ENCODE assay signal across 8 cellular contexts in the genomic region with DNA sequence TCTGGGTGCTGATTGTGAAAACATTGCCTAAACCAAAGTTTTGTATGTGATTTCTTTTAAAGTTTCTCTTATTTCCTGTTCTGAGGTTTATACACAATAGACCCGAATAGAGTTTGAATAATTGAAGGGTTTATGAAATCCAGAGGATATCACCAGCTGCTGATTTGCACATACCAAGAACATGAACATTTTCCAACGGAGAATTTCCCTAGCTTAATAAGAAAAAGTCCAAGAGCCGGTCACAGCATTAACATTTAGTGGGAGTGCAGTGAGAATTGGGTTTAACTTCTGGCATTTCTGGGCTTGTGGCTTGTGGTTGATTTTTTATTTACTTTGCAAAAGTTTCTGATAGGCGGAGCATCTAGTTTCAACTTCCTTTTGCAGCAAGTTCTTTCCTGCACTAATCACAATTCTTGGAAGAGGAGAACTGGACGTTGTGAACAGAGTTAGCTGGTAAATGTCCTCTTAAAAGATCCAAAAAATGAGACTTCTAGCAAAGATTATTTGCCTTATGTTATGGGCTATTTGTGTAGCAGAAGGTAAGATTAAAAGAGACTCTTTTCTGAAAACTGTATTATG. TPM values are rescaled to one million over a fixed set of nuclear protein-coding genes. Genes with fewer than 3 reads are reported as not detected.
A peak's percentile ranks its signal among the peaks of the same experiment; 100 is the strongest.
DNase-seq lines count a peak whose midpoint lies in the region; ATAC-seq and TF ChIP-seq lines count a peak whose summit lies in the region.

A gene (plus strand): TSS at position 407 of the 579 bp plus-strand sequence. CDS start 75 bp downstream, at position 482.

- no peaks in the 10 kb centered on the region for H3K27me3 ChIP-seq in right lobe of liver
- no peaks in the 10 kb centered on the region for H3K27me3 ChIP-seq in aorta (ENCODE audit: control insufficient read depth in 1 of 2, insufficient read depth in 2 of 2, low read length in 1 of 2)

- TF ChIP-seq CTCF in brain (conservative IDR thresholded peaks at IDR 0.05), result no peak
- TF ChIP-seq CTCF in right lobe of liver (IDR thresholded peaks at IDR 0.05), result no peak

- H3K4me1 Mint-ChIP-seq in activated naive CD8-positive, alpha-beta T cell treated with anti-CD3 and anti-CD28 coated beads, Interleukin-2, amount 10 ng/mL, durations not matched to agents 7 days and 5 days, result peaks cover 9% of the 10 kb centered on the region
- H3K4me1 Mint-ChIP-seq in activated naive CD8-positive, alpha-beta T cell treated with anti-CD3 and anti-CD28 coated beads for 36 hours, result peaks cover 10% of the 10 kb centered on the region
- peaks cover 8% of the 10 kb centered on the region for H3K4me1 Mint-ChIP-seq in brain

- H3K27me3 Mint-ChIP-seq in activated naive CD8-positive, alpha-beta T cell treated with anti-CD3 and anti-CD28 coated beads, Interleukin-2, amount 10 ng/mL, durations not matched to agents 7 days and 5 days, result peaks cover 2% of the 10 kb centered on the region
- no peaks in the 10 kb centered on the region for H3K27me3 Mint-ChIP-seq in activated naive CD8-positive, alpha-beta T cell treated with anti-CD3 and anti-CD28 coated beads for 36 hours
- no peaks in the 10 kb centered on the region for H3K27me3 Mint-ChIP-seq in brain

- WGBS in right lobe of liver (ENCODE audit: insufficient coverage, low coverage, low lambda C conversion rate, missing lambda C conversion rate), result 2% methylated on average over 5 of the region's 5 CpGs
- 1 to 2% methylated on average over 5 of the region's 5 CpGs for WGBS in aorta, 2 donors

- POLR2A ChIA-PET in activated naive CD8-positive, alpha-beta T cell treated with anti-CD3 and anti-CD28 coated beads, Interleukin-2, amount 10 ng/mL, durations not matched to agents 7 days and 5 days (lab: Charles Lee), result no interaction called here

- H3K27ac Mint-ChIP-seq in activated naive CD8-positive, alpha-beta T cell treated with anti-CD3 and anti-CD28 coated beads, Interleukin-2, amount 10 ng/mL, durations not matched to agents 7 days and 5 days, result peak within 1 kb of the TSS; percentile 12
- no peak within 1 kb of the TSS for H3K27ac Mint-ChIP-seq in activated naive CD8-positive, alpha-beta T cell treated with anti-CD3 and anti-CD28 coated beads for 36 hours
- peak within 1 kb of the TSS in 2 of 5 experiments; percentile 73 to 76 for H3K27ac Mint-ChIP-seq in brain

- H3K9me3 ChIP-seq in right lobe of liver (no peaks in the 10 kb centered on the region), aorta (ENCODE audit: control insufficient read depth, low read length) (no peaks in the 10 kb centered on the region)

- intact Hi-C loops in right lobe of liver (cut with DNase I) (no loop called here), aorta (cut with DNase I) (no loop called here)

- H3K4me1 ChIP-seq in right lobe of liver (peaks cover 0 to 8% (median 1%) of the 10 kb centered on the region in 4 donors), aorta (ENCODE audit: control insufficient read depth in 1 of 2, insufficient read depth in 2 of 2, low read length in 2 of 2) (no peaks in the 10 kb centered on the region)

- H3K4me3 ChIP-seq in right lobe of liver (peak within 1 kb of the TSS; percentile 28 to 60 (median 49)), aorta (ENCODE audit: low read length in 2 of 2) (peak within 1 kb of the TSS in 1 of 2 donors; percentile 10)

- H3K4me3 Mint-ChIP-seq in activated naive CD8-positive, alpha-beta T cell treated with anti-CD3 and anti-CD28 coated beads, Interleukin-2, amount 10 ng/mL, durations not matched to agents 7 days and 5 days, result peak within 1 kb of the TSS; percentile 68
- no peak within 1 kb of the TSS for H3K4me3 Mint-ChIP-seq in activated naive CD8-positive, alpha-beta T cell treated with anti-CD3 and anti-CD28 coated beads for 36 hours
- peak within 1 kb of the TSS in 3 of 5 experiments; percentile 3 to 77 (median 68) for H3K4me3 Mint-ChIP-seq in brain

- ATAC-seq in activated naive CD8-positive, alpha-beta T cell treated with anti-CD3 and anti-CD28 coated beads, Interleukin-2, amount 10 ng/mL, durations not matched to agents 7 days and 5 days (ENCODE audit: low read depth), result peak; percentile 39
- peak; percentile 65 to 76 (median 72) for ATAC-seq in right lobe of liver
- peak; percentile 73 for ATAC-seq in aorta (ENCODE audit: low FRiP score)
- no peak for ATAC-seq in HG02798 (IDR thresholded peaks at IDR 0.05; ENCODE audit: poor library complexity, unreplicated experiment)

- no peak for DNase-seq in activated naive CD8-positive, alpha-beta T cell treated with anti-CD3 and anti-CD28 coated beads, Interleukin-2, amount 10 ng/mL, durations not matched to agents 7 days and 5 days
- DNase-seq in activated naive CD8-positive, alpha-beta T cell treated with anti-CD3 and anti-CD28 coated beads for 36 hours, result no peak
- no peak for DNase-seq in right lobe of liver
- DNase-seq in aorta, result no peak
- DNase-seq in activated CD4-positive, alpha-beta T cell treated with anti-CD3 and anti-CD28 coated beads, Interleukin-2, amount 50 U/mL, for 1 hour, result no peak
- no peak for DNase-seq in NCI-H524 treated with DMSO at 0.1 percent for 48 hours (lab: John Stamatoyannopoulos, UW)

- no peaks in the 10 kb centered on the region for H3K36me3 ChIP-seq in right lobe of liver
- H3K36me3 ChIP-seq in aorta (ENCODE audit: control insufficient read depth in 1 of 2, insufficient read depth in 2 of 2, low read length in 1 of 2), result no peaks in the 10 kb centered on the region

- no peaks in the 10 kb centered on the region for H3K9me3 Mint-ChIP-seq in activated naive CD8-positive, alpha-beta T cell treated with anti-CD3 and anti-CD28 coated beads, Interleukin-2, amount 10 ng/mL, durations not matched to agents 7 days and 5 days
- H3K9me3 Mint-ChIP-seq in activated naive CD8-positive, alpha-beta T cell treated with anti-CD3 and anti-CD28 coated beads for 36 hours, result no peaks in the 10 kb centered on the region
- H3K9me3 Mint-ChIP-seq in brain, result no peaks in the 10 kb centered on the region

- TF ChIP-seq POLR2A in right lobe of liver (IDR thresholded peaks at IDR 0.05), result peak; percentile 98

- no peaks in the 10 kb centered on the region for H3K36me3 Mint-ChIP-seq in activated naive CD8-positive, alpha-beta T cell treated with anti-CD3 and anti-CD28 coated beads, Interleukin-2, amount 10 ng/mL, durations not matched to agents 7 days and 5 days
- no peaks in the 10 kb centered on the region for H3K36me3 Mint-ChIP-seq in activated naive CD8-positive, alpha-beta T cell treated with anti-CD3 and anti-CD28 coated beads for 36 hours
- H3K36me3 Mint-ChIP-seq in brain, result no peaks in the 10 kb centered on the region

- H3K27ac ChIP-seq in right lobe of liver (peak within 1 kb of the TSS; percentile 81 to 89 (median 83)), aorta (ENCODE audit: low read depth in 1 of 2, low read length in 2 of 2) (no peak within 1 kb of the TSS)

RNA-seq across cellular contexts. Expression of the gene that starts here (rescaled TPM):
- total RNA-seq in activated naive CD8-positive, alpha-beta T cell treated with anti-CD3 and anti-CD28 coated beads, Interleukin-2, amount 10 ng/mL, durations not matched to agents 7 days and 5 days, result 1 to 10 TPM; 2.9 to 3.9 TPM
- under 1 TPM in 1 of 2 experiments, not detected in 1; 0.24 TPM for total RNA-seq in activated naive CD8-positive, alpha-beta T cell treated with anti-CD3 and anti-CD28 coated beads for 36 hours
- polyA plus RNA-seq in brain (ENCODE audit: insufficient read depth, low read depth, low replicate concordance) (6.4 TPM), aorta (100 to 1,000 TPM in 1 of 2 donors, 10 to 100 TPM in 1; 82.8 to 647 TPM)
- total RNA-seq in right lobe of liver (1,000 to 10,000 TPM in 3 of 6 experiments, 100 to 1,000 TPM in 3; 663 to 1,371 (median 1,032) TPM), aorta (100 to 1,000 TPM; 284 to 297 TPM)

Comparison
In these comparisons a context has a peak if more than half of its experiments do, and no peak if none do; other contexts are left out.
1. RNA of the gene that starts here (total RNA-seq): 663 to 1,371 TPM in right lobe of liver and 284 to 297 TPM in aorta; 2.9 to 3.9 TPM in activated naive CD8-positive, alpha-beta T cell treated with anti-CD3 and anti-CD28 coated beads, Interleukin-2, amount 10 ng/mL, durations not matched to agents 7 days and 5 days and 0.24 TPM in activated naive CD8-positive, alpha-beta T cell treated with anti-CD3 and anti-CD28 coated beads for 36 hours; every median in the first group is over 10 times any median in the second.
2. RNA of the gene that starts here (polyA plus RNA-seq): 82.8 to 647 TPM in aorta; 6.4 TPM in brain (single experiment); every median in the first group is over 10 times any median in the second.
3. H3K27ac ChIP-seq: peak in right lobe of liver (3 of 3); none in aorta (0 of 2).